Comparison of ENCODE assay signal across 15 cellular contexts in genomic region chr16:17784073-17784472, GRCh38.
A peak's percentile ranks its signal among the peaks of the same experiment; 100 is the strongest.
DNase-seq lines count a peak whose midpoint lies in the region; ATAC-seq and TF ChIP-seq lines count a peak whose summit lies in the region.
"Had no signal": no experiment of that assay in that cellular context is flagged by ENCODE, and none has a peak within 500 bp of the region (broad histone marks: within the 10 kb centered on the region; RNA-seq: fewer than 3 reads in every experiment).

No MANE protein-coding gene starts in this region.

- peak; percentile 3 for DNase-seq in stimulated activated naive CD8-positive, alpha-beta T cell treated with anti-CD3 and anti-CD28 coated beads, Interleukin-15, Interleukin-2, amounts not matched to agents 100 U/mL and 50 U/mL, for 24 hours
- no peak for DNase-seq in stimulated activated naive CD8-positive, alpha-beta T cell treated with anti-CD3 and anti-CD28 coated beads, Interleukin-15, amount 100 ng/mL, for 72 hours
- DNase-seq in RPMI8226 (peak; percentile 54), fibroblast of lung (ENCODE audit: low read depth in 2 of 2) (peak; percentile 47 to 67), coronary artery (ENCODE audit: low spot score) (no peak), hippocampal formation (lab: John Stamatoyannopoulos, UW) (no peak)
- DNase-seq: activated CD4-positive, alpha-beta T cell treated with anti-CD3 and anti-CD28 coated beads for 48 hours; activated gamma-delta T cell treated with Interleukin-2 at 50 U/mL for 16 hours; NCI-H1694; sigmoid colon had no signal

- TF ChIP-seq CTCF in fibroblast of lung (conservative IDR thresholded peaks at IDR 0.05 in 1 of 2, IDR thresholded peaks at IDR 0.05 in 1 of 2; ENCODE audit: low read depth in 1 of 2, low read length in 2 of 2) (no peak), coronary artery (IDR thresholded peaks at IDR 0.05) (no peak)

- no peaks in the 10 kb centered on the region for H4K20me1 ChIP-seq in fibroblast of lung (ENCODE audit: control insufficient read depth, extremely low read depth, insufficient read depth, low read length)

- no peak overlapping the region for H3K4me3 Mint-ChIP-seq in stimulated activated naive CD8-positive, alpha-beta T cell treated with anti-CD3 and anti-CD28 coated beads, Interleukin-15, amount 100 ng/mL, for 72 hours
- H3K4me3 Mint-ChIP-seq: B cell; dendritic cell treated with granulocyte-macrophage colony-stimulating factor and Interleukin-4, amounts not matched to agents 40 ng/mL and 50 ng/mL, for 4 days had no signal

- no peaks in the 10 kb centered on the region for H3K27me3 ChIP-seq in fibroblast of lung (ENCODE audit: control insufficient read depth, insufficient read depth, low read length)
- H3K27me3 ChIP-seq: sigmoid colon had no signal

- H3K9me3 Mint-ChIP-seq in stimulated activated naive CD8-positive, alpha-beta T cell treated with anti-CD3 and anti-CD28 coated beads, Interleukin-15, amount 100 ng/mL, for 72 hours, result no peaks in the 10 kb centered on the region
- H3K9me3 Mint-ChIP-seq: dendritic cell treated with granulocyte-macrophage colony-stimulating factor and Interleukin-4, amounts not matched to agents 40 ng/mL and 50 ng/mL, for 4 days had no signal

- no peaks in the 10 kb centered on the region for H3K9me3 ChIP-seq in fibroblast of lung (ENCODE audit: control insufficient read depth, insufficient read depth, low read depth, low read length)
- H3K9me3 ChIP-seq: sigmoid colon had no signal

- no peak overlapping the region for H2AFZ ChIP-seq in fibroblast of lung (ENCODE audit: low read length)

- H3K4me2 ChIP-seq in fibroblast of lung (ENCODE audit: extremely low read depth, insufficient read depth, low read length), result no peak overlapping the region

- no peak overlapping the region for H3K27ac Mint-ChIP-seq in stimulated activated naive CD8-positive, alpha-beta T cell treated with anti-CD3 and anti-CD28 coated beads, Interleukin-15, amount 100 ng/mL, for 72 hours
- H3K27ac Mint-ChIP-seq: B cell; dendritic cell treated with granulocyte-macrophage colony-stimulating factor and Interleukin-4, amounts not matched to agents 40 ng/mL and 50 ng/mL, for 4 days had no signal

- no peaks in the 10 kb centered on the region for H3K4me1 ChIP-seq in fibroblast of lung (ENCODE audit: control insufficient read depth, extremely low read depth, insufficient read depth, low read length)
- H3K4me1 ChIP-seq: sigmoid colon had no signal

- H3K4me1 Mint-ChIP-seq in stimulated activated naive CD8-positive, alpha-beta T cell treated with anti-CD3 and anti-CD28 coated beads, Interleukin-15, amount 100 ng/mL, for 72 hours, result no peaks in the 10 kb centered on the region
- H3K4me1 Mint-ChIP-seq: B cell had no signal

- H3K9ac ChIP-seq in fibroblast of lung (ENCODE audit: insufficient read depth, low read length), result no peak overlapping the region

- H3K79me2 ChIP-seq in fibroblast of lung (ENCODE audit: control insufficient read depth, insufficient read depth, low read length), result no peaks in the 10 kb centered on the region

- no peak overlapping the region for H3K27ac ChIP-seq in fibroblast of lung (ENCODE audit: insufficient read depth, low read length)
- no peak overlapping the region for H3K27ac ChIP-seq in coronary artery
- H3K27ac ChIP-seq: sigmoid colon had no signal

- H3K36me3 ChIP-seq in fibroblast of lung (ENCODE audit: control insufficient read depth, insufficient read depth, low read length), result no peaks in the 10 kb centered on the region
- H3K36me3 ChIP-seq: sigmoid colon had no signal

- H3K27me3 Mint-ChIP-seq in stimulated activated naive CD8-positive, alpha-beta T cell treated with anti-CD3 and anti-CD28 coated beads, Interleukin-15, amount 100 ng/mL, for 72 hours, result peaks cover 6% of the 10 kb centered on the region
- H3K27me3 Mint-ChIP-seq: B cell; dendritic cell treated with granulocyte-macrophage colony-stimulating factor and Interleukin-4, amounts not matched to agents 40 ng/mL and 50 ng/mL, for 4 days had no signal

- H3K4me3 ChIP-seq in fibroblast of lung (replicated peaks in 1 of 4; ENCODE audit: control extremely low read depth in 1 of 4, insufficient read depth in 1 of 4, low read depth in 3 of 4, low read length in 4 of 4) (no peak overlapping the region), coronary artery (no peak overlapping the region)
- H3K4me3 ChIP-seq: sigmoid colon had no signal

- no peak for ATAC-seq in stimulated activated naive CD8-positive, alpha-beta T cell treated with anti-CD3 and anti-CD28 coated beads, Interleukin-15, Interleukin-2, amounts not matched to agents 100 U/mL and 50 U/mL, for 24 hours
- no peak for ATAC-seq in stimulated activated naive CD8-positive, alpha-beta T cell treated with anti-CD3 and anti-CD28 coated beads, Interleukin-15, amount 100 ng/mL, for 72 hours
- ATAC-seq in HG03175 (IDR thresholded peaks at IDR 0.05; ENCODE audit: unreplicated experiment) (no peak), HG03354 (IDR thresholded peaks at IDR 0.05; ENCODE audit: poor library complexity, severe bottlenecking, unreplicated experiment) (no peak)
- ATAC-seq: Right ventricle myocardium inferior had no signal

Comparison
In these comparisons a context has a peak if more than half of its experiments do, and no peak if none do; other contexts are left out.
1. DNase-seq: peak in stimulated activated naive CD8-positive, alpha-beta T cell treated with anti-CD3 and anti-CD28 coated beads, Interleukin-15, Interleukin-2, amounts not matched to agents 100 U/mL and 50 U/mL, for 24 hours (single experiment), RPMI8226 (single experiment) and fibroblast of lung (2 of 2); none in stimulated activated naive CD8-positive, alpha-beta T cell treated with anti-CD3 and anti-CD28 coated beads, Interleukin-15, amount 100 ng/mL, for 72 hours (0 of 2), coronary artery (single experiment) and hippocampal formation (0 of 2).